ENCODE assay signal across 19 cellular contexts in the genomic region with DNA sequence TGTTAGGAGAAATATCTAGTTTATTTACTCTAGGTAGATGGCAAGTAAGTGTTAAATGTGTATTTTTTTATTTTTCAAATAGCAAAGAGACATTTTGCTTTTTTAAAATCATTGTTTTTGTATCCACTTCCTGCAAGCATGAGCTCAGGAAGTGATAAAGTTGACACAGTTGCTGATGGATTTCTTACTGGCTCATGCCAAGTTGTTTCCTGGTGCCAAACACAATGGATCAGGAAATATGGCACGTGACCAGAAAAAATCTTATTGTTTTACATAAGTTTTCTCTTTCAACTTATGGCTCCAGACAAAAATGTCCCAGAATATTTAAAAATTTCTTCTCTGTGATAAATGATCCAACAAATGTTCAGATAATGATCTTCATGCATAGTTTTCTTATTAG.
"Had no signal": no experiment of that assay in that cellular context is flagged by ENCODE, and none has a peak within 500 bp of the region (broad histone marks: within the 10 kb centered on the region; RNA-seq: fewer than 3 reads in every experiment).

No MANE protein-coding gene starts in this region.

- H3K27ac ChIP-seq: colonic mucosa, neutrophil, parathyroid adenoma, right atrium auricular region, skin epidermis, tibial nerve had no signal

- H3K9me3 ChIP-seq: colonic mucosa, neutrophil, right atrium auricular region, tibial nerve had no signal

- H3K4me1 ChIP-seq: colonic mucosa, parathyroid adenoma had no signal

- DNase-seq: activated CD4-positive, alpha-beta T cell treated with anti-CD3 and anti-CD28 coated beads, Interleukin-2, amount 10 ng/mL, durations not matched to agents 24 days and 14 days; activated CD4-positive, CD25-positive, alpha-beta regulatory T cell; activated CD8-positive, alpha-beta memory T cell treated with anti-CD3 and anti-CD28 coated beads, Interleukin-2, amount 50 U/mL, for 4 hours; activated CD8-positive, alpha-beta T cell treated with anti-CD3 and anti-CD28 coated beads, Interleukin-2, amount 10 ng/mL, durations not matched to agents 7 days and 5 days; activated effector memory CD4-positive, alpha-beta T cell treated with anti-CD3 and anti-CD28 coated beads, Interleukin-2, amount 50 U/mL, for 16 hours; activated T-cell treated with anti-CD3 and anti-CD28 coated beads, Interleukin-2, amount 50 U/mL, for 48 hours; amniotic stem cell; central memory CD4-positive, alpha-beta T cell; colonic mucosa; effector CD4-positive, alpha-beta T cell; naive thymus-derived CD8-positive, alpha-beta T cell; stimulated activated CD4-positive, alpha-beta T cell treated with anti-CD3 and anti-CD28 coated beads, Interleukin-4, amount 100 ng/mL, for 24 hours; stimulated activated naive CD4-positive, alpha-beta T cell treated with Interleukin-2 at 50 U/mL for 16 hours; substantia nigra had no signal

- H3K27me3 ChIP-seq: colonic mucosa, neutrophil, right atrium auricular region, tibial nerve had no signal

- H3K4me3 ChIP-seq: colonic mucosa, right atrium auricular region, skin epidermis, tibial nerve had no signal

- H3K36me3 ChIP-seq: colonic mucosa, neutrophil, right atrium auricular region, tibial nerve had no signal
